ENCODE assay signal across 8 cellular contexts in the genomic region with DNA sequence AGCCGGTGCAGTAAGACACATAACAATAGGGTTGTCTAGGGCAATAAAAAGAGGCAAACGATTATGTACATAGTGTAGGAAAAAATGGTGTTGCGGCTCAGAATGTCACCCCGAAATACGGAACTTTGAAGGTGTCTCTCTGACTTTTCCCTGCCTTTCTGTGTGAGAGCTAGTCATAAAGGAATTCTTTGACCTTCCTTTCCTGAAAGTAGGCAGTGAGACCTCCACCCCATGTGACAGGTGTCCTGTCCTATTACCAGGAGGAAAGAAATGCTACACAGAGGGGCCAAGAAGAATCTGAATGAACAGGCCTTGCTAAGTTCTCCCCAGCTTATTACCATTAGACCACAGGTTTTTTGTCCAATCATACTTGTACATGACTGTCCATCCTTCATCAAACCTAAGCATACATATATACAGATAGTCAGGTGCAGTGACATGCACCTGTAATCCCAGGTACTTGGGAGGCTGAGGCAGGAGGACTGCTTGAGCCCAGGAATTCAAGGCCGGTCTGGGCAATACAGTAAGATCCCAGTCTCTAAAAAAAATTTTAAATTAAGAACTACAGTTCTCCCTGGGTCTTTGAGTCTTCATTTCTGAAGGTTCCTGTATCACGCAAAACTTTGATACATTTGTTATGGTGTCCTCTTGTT.
"Had no signal": no experiment of that assay in that cellular context is flagged by ENCODE, and none has a peak within 500 bp of the region (broad histone marks: within the 10 kb centered on the region; RNA-seq: fewer than 3 reads in every experiment).

No MANE protein-coding gene starts in this region.

- ATAC-seq: GM23338, HCT116 had no signal

- H3K27ac ChIP-seq: HL-60 had no signal

- H3K9me3 ChIP-seq: HAP-1 had no signal

- H3K36me3 ChIP-seq: HAP-1 had no signal

- H3K4me3 ChIP-seq: GM23338, HAP-1 had no signal

- H3K27ac Mint-ChIP-seq: GM23338, HFFc6 had no signal

- H3K9me3 Mint-ChIP-seq: GM23338, HFFc6 had no signal

- H2AFZ ChIP-seq: GM23338 had no signal

- DNase-seq: H7, HFFc6, IMR-90, KBM-7 had no signal

- H3K4me2 ChIP-seq: GM23338 had no signal
